18 cellular contexts compared by ENCODE assay signal in the genomic region with DNA sequence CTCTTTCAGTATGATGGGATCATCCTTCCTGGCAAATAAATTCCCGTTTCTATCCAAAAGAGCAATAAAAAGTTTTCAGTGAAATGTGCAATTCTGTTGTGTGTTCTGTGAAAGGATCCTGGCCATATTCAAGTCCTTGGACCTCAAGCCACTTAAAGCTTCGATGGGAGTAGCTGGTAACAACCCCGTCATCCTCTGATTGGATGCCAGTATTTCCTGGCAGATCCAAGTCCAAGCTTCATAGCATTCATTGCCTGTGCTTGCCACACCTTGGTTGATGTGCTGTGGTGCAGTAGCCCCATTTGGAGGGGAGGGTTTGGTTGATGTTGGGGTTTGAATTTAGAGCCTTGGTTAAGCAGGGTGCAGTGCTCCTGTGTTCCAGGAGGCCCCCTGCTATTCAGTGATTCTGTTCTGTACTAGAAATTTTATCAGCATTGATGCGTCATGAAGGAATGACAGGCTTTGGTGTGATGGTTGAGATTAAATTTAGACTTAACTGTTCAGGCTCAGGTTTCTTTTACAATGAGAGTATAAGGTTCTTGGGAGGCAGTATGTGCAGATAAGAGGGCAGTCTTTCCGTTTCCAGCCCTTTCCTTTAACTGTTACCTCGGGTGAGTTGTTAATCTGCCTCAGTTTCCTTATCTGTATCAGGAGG. TPM values are rescaled to one million over a fixed set of nuclear protein-coding genes. Genes with fewer than 3 reads are reported as not detected.
DNase-seq lines count a peak whose midpoint lies in the region; ATAC-seq, FAIRE-seq and TF ChIP-seq lines count a peak whose summit lies in the region.
"Had no signal": no experiment of that assay in that cellular context is flagged by ENCODE, and none has a peak within 500 bp of the region (broad histone marks: within the 10 kb centered on the region; RNA-seq: fewer than 3 reads in every experiment).

No MANE protein-coding gene starts in this region.

- no peaks in the 10 kb centered on the region for H3K27me3 Mint-ChIP-seq in CD4-positive, alpha-beta T cell
- H3K27me3 Mint-ChIP-seq in natural killer cell treated with Interleukin-12 subunit alpha and Interleukin-12 subunit beta and Interleukin-15 and Interleukin-18, amount 100 ng/mL, for 72 hours: no peaks in the 10 kb centered on the region

- CTCF ChIA-PET in CD4-positive, alpha-beta T cell (lab: Charles Lee): no interaction called here
- CTCF ChIA-PET in HEK293 (lab: Yijun Ruan, JAX): no interaction called here

- no peaks in the 10 kb centered on the region for H3K4me1 ChIP-seq in HEK293 (ENCODE audit: control insufficient read depth, insufficient read depth, low read length)
- peaks cover 75% of the 10 kb centered on the region for H3K4me1 ChIP-seq in adipocyte (ENCODE audit: control insufficient read depth, insufficient read depth, low read length)

- peaks cover 69% of the 10 kb centered on the region for H3K4me1 Mint-ChIP-seq in CD4-positive, alpha-beta T cell (ENCODE audit: low read depth)
- peaks cover 60 to 64% of the 10 kb centered on the region in 2 donors for H3K4me1 Mint-ChIP-seq in natural killer cell treated with Interleukin-12 subunit alpha and Interleukin-12 subunit beta and Interleukin-15 and Interleukin-18, amount 100 ng/mL, for 72 hours (ENCODE audit: low read depth in 2 of 2)

- peak overlapping the region; percentile 23 for H3K4me3 Mint-ChIP-seq in CD4-positive, alpha-beta T cell
- peak overlapping the region; percentile 91 for H3K4me3 Mint-ChIP-seq in natural killer cell treated with Interleukin-12 subunit alpha and Interleukin-12 subunit beta and Interleukin-15 and Interleukin-18, amount 100 ng/mL, for 72 hours

- H3K9me3 ChIP-seq in CD4-positive, alpha-beta T cell (ENCODE audit: control insufficient read depth, low read length): no peaks in the 10 kb centered on the region
- H3K9me3 ChIP-seq in HEK293 (ENCODE audit: control insufficient read depth, insufficient read depth, low read depth, low read length): no peaks in the 10 kb centered on the region
- H3K9me3 ChIP-seq in adipocyte (ENCODE audit: control insufficient read depth, low read length): no peaks in the 10 kb centered on the region
- H3K9me3 ChIP-seq: uterus had no signal

- ATAC-seq in CD4-positive, alpha-beta T cell (ENCODE audit: poor library complexity): no peak
- ATAC-seq in natural killer cell treated with Interleukin-12 subunit alpha and Interleukin-12 subunit beta and Interleukin-15 and Interleukin-18, amount 100 ng/mL, for 72 hours: no peak
- ATAC-seq in GM18520 (IDR thresholded peaks at IDR 0.05; ENCODE audit: unreplicated experiment): no peak
- ATAC-seq: Panc1 had no signal

- peaks cover 100% of the 10 kb centered on the region for H3K36me3 Mint-ChIP-seq in CD4-positive, alpha-beta T cell (ENCODE audit: low read depth)
- H3K36me3 Mint-ChIP-seq in natural killer cell treated with Interleukin-12 subunit alpha and Interleukin-12 subunit beta and Interleukin-15 and Interleukin-18, amount 100 ng/mL, for 72 hours: peaks cover 68% of the 10 kb centered on the region

- no peak for FAIRE-seq in RCC 7860 (lab: Jason Lieb, UNC)
- FAIRE-seq: bronchial epithelial cell, endothelial cell of umbilical vein had no signal

- H3K27me3 ChIP-seq in CD4-positive, alpha-beta T cell (ENCODE audit: control insufficient read depth, insufficient read depth, low read length): no peaks in the 10 kb centered on the region
- H3K27me3 ChIP-seq in adipocyte (replicated peaks; ENCODE audit: control insufficient read depth, insufficient read depth, low read length): no peaks in the 10 kb centered on the region
- H3K27me3 ChIP-seq: uterus had no signal

- H3K4me3 ChIP-seq in HEK293 (ENCODE audit: low read depth, low read length): no peak overlapping the region
- H3K4me3 ChIP-seq in adipocyte (ENCODE audit: low read length): peak overlapping the region; percentile 31
- H3K4me3 ChIP-seq in coronary artery: no peak overlapping the region
- H3K4me3 ChIP-seq: uterus had no signal

- no peak overlapping the region for H3K27ac ChIP-seq in CD4-positive, alpha-beta T cell (ENCODE audit: low read depth, low read length)
- H3K27ac ChIP-seq in HEK293 (ENCODE audit: extremely low read depth, low read depth, low read length) (no peak overlapping the region), coronary artery (no peak overlapping the region)
- H3K27ac ChIP-seq: uterus had no signal

- peak overlapping the region; percentile 30 for H3K9ac ChIP-seq in adipocyte (ENCODE audit: low read length)

- no peak for TF ChIP-seq CTCF in CD4-positive, alpha-beta T cell (IDR thresholded peaks at IDR 0.05)
- TF ChIP-seq CTCF in HEK293 (tag by site-specific recombination; IDR thresholded peaks at IDR 0.05): no peak
- no peak for TF ChIP-seq CTCF in coronary artery (IDR thresholded peaks at IDR 0.05)

- peak overlapping the region; percentile 22 for H3K27ac Mint-ChIP-seq in CD4-positive, alpha-beta T cell
- H3K27ac Mint-ChIP-seq in natural killer cell treated with Interleukin-12 subunit alpha and Interleukin-12 subunit beta and Interleukin-15 and Interleukin-18, amount 100 ng/mL, for 72 hours: peak overlapping the region; percentile 92 to 95

- no peaks in the 10 kb centered on the region for H3K9me3 Mint-ChIP-seq in CD4-positive, alpha-beta T cell
- no peaks in the 10 kb centered on the region for H3K9me3 Mint-ChIP-seq in natural killer cell treated with Interleukin-12 subunit alpha and Interleukin-12 subunit beta and Interleukin-15 and Interleukin-18, amount 100 ng/mL, for 72 hours

- no peak for DNase-seq in CD4-positive, alpha-beta T cell
- no peak for DNase-seq in adipocyte (ENCODE audit: low read depth)
- DNase-seq in natural killer cell treated with Interleukin-12 subunit alpha and Interleukin-12 subunit beta and Interleukin-15 and Interleukin-18, amount 100 ng/mL, for 72 hours (ENCODE audit: low spot score): no peak
- DNase-seq in NK-92 (lab: John Stamatoyannopoulos, UW; ENCODE audit: unreplicated experiment): no peak
- no peak for DNase-seq in RCC 7860 (ENCODE audit: low spot score)
- no peak for DNase-seq in coronary artery (ENCODE audit: low spot score)
- DNase-seq: activated effector memory CD4-positive, alpha-beta T cell treated with Interleukin-2 at 50 U/mL for 16 hours; C1 segment of cervical spinal cord; kidney glomerular epithelial cell; NCI-H1436; stimulated activated CD4-positive, alpha-beta T cell treated with anti-CD3 and anti-CD28 coated beads, Interleukin-2, amount 100 ng/mL, for 48 hours; T-helper 1 cell; uterus had no signal

- POLR2A ChIA-PET in CD4-positive, alpha-beta T cell (lab: Charles Lee): interaction anchor here (0.7 kb wide), 1 partner anchor 82 kb away, joined by 3 read pairs; the partner anchor contains the start of gene PITHD1
- POLR2A ChIA-PET in HEK293 (lab: Yijun Ruan, JAX): interaction anchor here (0.6 to 0.7 kb wide), 3 partner anchors 112 to 291 kb away, joined by 3 to 8 read pairs (median 3); no protein-coding TSS in a partner anchor

- intact Hi-C loops in CD4-positive, alpha-beta T cell (cut with DNase I, micrococcal nuclease): no loop called here

- H3K36me3 ChIP-seq in HEK293 (ENCODE audit: control insufficient read depth in 2 of 2, insufficient read depth in 1 of 2, low read length in 2 of 2): peaks cover 46 to 95% of the 10 kb centered on the region in 2 experiments
- peaks cover 90% of the 10 kb centered on the region for H3K36me3 ChIP-seq in adipocyte (ENCODE audit: control insufficient read depth, insufficient read depth, low read length, severe bottlenecking)
- H3K36me3 ChIP-seq: uterus had no signal

TF ChIP-seq in HEK293, 187 proteins besides CTCF, POLR2A, EP300 and RAD21:
- TF ChIP-seq AEBP2 (tag by site-specific recombination; IDR thresholded peaks at IDR 0.05; ENCODE audit: borderline replicate concordance): no peak
- TF ChIP-seq ZNF394 (tag by site-specific recombination; IDR thresholded peaks at IDR 0.05; ENCODE audit: borderline replicate concordance): peak; percentile 88

RNA-seq across cellular contexts. Expression of gene RPL11, which starts 4.9 kb away (rescaled TPM):
- 1,000 to 10,000 TPM; 2,191 to 2,374 TPM for total RNA-seq in CD4-positive, alpha-beta T cell
- 100 to 1,000 TPM; 560 to 666 TPM for total RNA-seq in natural killer cell treated with Interleukin-12 subunit alpha and Interleukin-12 subunit beta and Interleukin-15 and Interleukin-18, amount 100 ng/mL, for 72 hours

RNA-seq across cellular contexts. Expression of gene ELOA, which starts 46.8 kb away (rescaled TPM):
- total RNA-seq in CD4-positive, alpha-beta T cell: 10 to 100 TPM; 28.1 to 33.0 TPM
- total RNA-seq in natural killer cell treated with Interleukin-12 subunit alpha and Interleukin-12 subunit beta and Interleukin-15 and Interleukin-18, amount 100 ng/mL, for 72 hours: 10 to 100 TPM; 74.7 to 84.5 TPM
